11 cellular contexts compared by ENCODE assay signal in the genomic region with DNA sequence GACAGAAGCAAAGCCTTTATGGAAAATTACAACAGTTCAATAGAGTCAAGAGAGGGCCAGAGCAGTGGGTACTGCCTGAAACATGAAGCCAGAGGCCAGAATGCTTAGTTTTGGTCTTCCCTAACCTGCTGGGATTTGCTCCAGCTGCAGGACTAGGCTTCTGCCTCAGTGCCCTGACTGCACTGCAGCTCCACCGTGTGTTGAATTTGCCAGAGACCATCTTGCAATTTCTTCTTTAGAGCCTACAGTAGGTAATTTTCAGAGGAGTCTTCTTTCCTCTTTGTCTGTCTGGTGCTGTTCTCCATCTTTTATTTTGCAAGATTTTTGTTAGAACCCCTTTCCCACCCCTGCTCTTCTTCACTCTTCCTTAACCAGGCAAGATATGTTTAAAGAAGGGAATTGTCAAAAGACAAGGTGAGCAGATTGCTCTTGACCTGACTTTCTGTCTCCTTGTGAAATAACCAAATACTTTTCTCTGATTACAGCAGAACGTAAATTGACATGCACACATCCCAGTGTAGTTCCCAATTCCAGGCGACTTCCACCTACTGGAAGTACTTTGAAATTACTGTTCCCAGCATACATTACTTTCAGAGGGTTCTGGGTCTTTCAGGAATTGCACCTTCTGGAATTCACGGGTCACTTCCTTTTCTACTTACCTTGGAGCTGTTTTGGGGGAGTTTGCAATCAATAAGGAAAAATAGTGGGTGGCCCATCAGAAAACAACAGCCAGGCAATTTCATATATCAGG.
DNase-seq lines count a peak whose midpoint lies in the region; ATAC-seq and TF ChIP-seq lines count a peak whose summit lies in the region.
"Had no signal": no experiment of that assay in that cellular context is flagged by ENCODE, and none has a peak within 500 bp of the region (broad histone marks: within the 10 kb centered on the region; RNA-seq: fewer than 3 reads in every experiment).

No MANE protein-coding gene starts in this region.

- no TSS peak for BruUV-seq in OCI-LY7 (replicated peaks; lab: Mats Ljungman, UMichigan)

- H3K4me2 ChIP-seq in OCI-LY7 (ENCODE audit: low read length) = no peak overlapping the region
- H3K4me2 ChIP-seq: BLaER1 had no signal

- DNase-seq in NCI-H748 (lab: John Stamatoyannopoulos, UW; ENCODE audit: unreplicated experiment) (peak; percentile 13), NCI-H748 treated with DMSO at 0.1 percent for 48 hours (lab: John Stamatoyannopoulos, UW) (no peak), OCI-LY7 (ENCODE audit: low spot score) (peak; percentile 4), epithelial cell of proximal tubule (ENCODE audit: low read depth) (no peak), retinal pigment epithelial cell (ENCODE audit: low read depth) (no peak), Peyer's patch (no peak)

- intact Hi-C loops in OCI-LY7 (cut with micrococcal nuclease; ENCODE audit: unreplicated experiment) = loop anchor here (10.0 kb wide), 1 partner anchor 402 kb away; no protein-coding TSS in a partner anchor

- H2AFZ ChIP-seq in OCI-LY7 (ENCODE audit: low read length) = no peak overlapping the region

- TF ChIP-seq POLR2A in Peyer's patch (IDR thresholded peaks at IDR 0.05) = no peak

- H3K27ac ChIP-seq in OCI-LY7 (ENCODE audit: low read depth, low read length, poor library complexity, severe bottlenecking) = no peak overlapping the region
- no peak overlapping the region for H3K27ac ChIP-seq in Peyer's patch
- H3K27ac ChIP-seq: ascending aorta, BLaER1, vagina had no signal

- H3K27me3 ChIP-seq in Peyer's patch = no peaks in the 10 kb centered on the region
- H3K27me3 ChIP-seq: ascending aorta, BLaER1, vagina had no signal

- TF ChIP-seq CTCF in OCI-LY7 (conservative IDR thresholded peaks at IDR 0.05; ENCODE audit: low read length) (peak; percentile 37), epithelial cell of proximal tubule (conservative IDR thresholded peaks at IDR 0.05; ENCODE audit: low read depth, low read length) (peak; percentile 31), retinal pigment epithelial cell (conservative IDR thresholded peaks at IDR 0.05; ENCODE audit: low read depth, low read length) (peak; percentile 39), Peyer's patch (IDR thresholded peaks at IDR 0.05) (no peak)

- no peaks in the 10 kb centered on the region for H3K4me1 ChIP-seq in OCI-LY7 (ENCODE audit: insufficient read depth, low read length, poor library complexity, severe bottlenecking)
- H3K4me1 ChIP-seq in Peyer's patch = no peaks in the 10 kb centered on the region
- H3K4me1 ChIP-seq: ascending aorta, BLaER1, vagina had no signal

- H3K36me3 ChIP-seq in OCI-LY7 (ENCODE audit: insufficient read depth, low read length) = no peaks in the 10 kb centered on the region
- no peaks in the 10 kb centered on the region for H3K36me3 ChIP-seq in Peyer's patch
- H3K36me3 ChIP-seq: ascending aorta, BLaER1, vagina had no signal

- H3K9me3 ChIP-seq in OCI-LY7 (ENCODE audit: low read length) = no peaks in the 10 kb centered on the region
- H3K9me3 ChIP-seq in Peyer's patch = no peaks in the 10 kb centered on the region
- H3K9me3 ChIP-seq: ascending aorta, BLaER1, vagina had no signal

- no peaks in the 10 kb centered on the region for H3K79me2 ChIP-seq in OCI-LY7 (ENCODE audit: insufficient read depth, low read depth, low read length)

- ATAC-seq in HG02970 (IDR thresholded peaks at IDR 0.05; ENCODE audit: low FRiP score, unreplicated experiment) (no peak), HG02840 (IDR thresholded peaks at IDR 0.05; ENCODE audit: low FRiP score, unreplicated experiment) (no peak)

- CTCF ChIA-PET in OCI-LY7 (lab: Charles Lee; ENCODE audit: unreplicated experiment) = no interaction called here

- H3K9me2 ChIP-seq in OCI-LY7 (ENCODE audit: insufficient read depth, low read length) = no peaks in the 10 kb centered on the region

- POLR2A ChIA-PET in OCI-LY7 (lab: Charles Lee) = no interaction called here

- no peaks in the 10 kb centered on the region for H4K20me1 ChIP-seq in OCI-LY7 (ENCODE audit: insufficient read depth, low read length)
- H4K20me1 ChIP-seq: BLaER1 had no signal

- H3K4me3 ChIP-seq in OCI-LY7 (ENCODE audit: low read depth, low read length, poor library complexity, severe bottlenecking) (no peak overlapping the region), epithelial cell of proximal tubule (ENCODE audit: low read depth, low read length) (no peak overlapping the region), retinal pigment epithelial cell (ENCODE audit: low read length) (no peak overlapping the region), Peyer's patch (no peak overlapping the region)
- H3K4me3 ChIP-seq: ascending aorta, BLaER1, vagina had no signal

Comparison
In these comparisons a context has a peak if more than half of its experiments do, and no peak if none do; other contexts are left out.
1. DNase-seq: peak in NCI-H748 (single experiment) and OCI-LY7 (single experiment); none in NCI-H748 treated with DMSO at 0.1 percent for 48 hours (single experiment), epithelial cell of proximal tubule (single experiment), retinal pigment epithelial cell (single experiment) and Peyer's patch (0 of 3).
2. CTCF ChIP-seq: peak in OCI-LY7 (single experiment), epithelial cell of proximal tubule (single experiment) and retinal pigment epithelial cell (single experiment); none in Peyer's patch (0 of 6).